Comparison of ENCODE assay signal across 6 cellular contexts in genomic region chr1:155893389-155894142, GRCh38. TPM values are rescaled to one million over a fixed set of nuclear protein-coding genes. Genes with fewer than 3 reads are reported as not detected.
DNase-seq lines count a peak whose midpoint lies in the region; ATAC-seq lines count a peak whose summit lies in the region.

No MANE protein-coding gene starts in this region.

- peak overlapping the region in 7 of 10 donors; percentile 11 to 59 (median 29) for H3K4me3 Mint-ChIP-seq in naive thymus-derived CD4-positive, alpha-beta T cell

- no peaks in the 10 kb centered on the region for H3K27me3 Mint-ChIP-seq in naive thymus-derived CD4-positive, alpha-beta T cell

- CTCF ChIA-PET in naive thymus-derived CD4-positive, alpha-beta T cell (lab: Charles Lee): no interaction called here

- intact Hi-C loops in naive thymus-derived CD4-positive, alpha-beta T cell (cut with micrococcal nuclease): loop anchor here (1.0 kb wide), 2 partner anchors 18 to 36 kb away; partner anchors contain the start of genes GON4L (in 1 of the 2) and RIT1 (in 1 of the 2)

- H3K9me3 Mint-ChIP-seq in naive thymus-derived CD4-positive, alpha-beta T cell: no peaks in the 10 kb centered on the region

- no peak overlapping the region for H3K4me3 ChIP-seq in naive thymus-derived CD4-positive, alpha-beta T cell (ENCODE audit: low read length)

- peak overlapping the region; percentile 40 for H3K27ac ChIP-seq in angular gyrus (ENCODE audit: low read depth, low read length)
- H3K27ac ChIP-seq in naive thymus-derived CD4-positive, alpha-beta T cell (ENCODE audit: low read depth, low read length): peak overlapping the region; percentile 56

- H3K27me3 ChIP-seq in naive thymus-derived CD4-positive, alpha-beta T cell (ENCODE audit: control insufficient read depth in 2 of 2, insufficient read depth in 2 of 2, low read length in 2 of 2): no peaks in the 10 kb centered on the region

- POLR2A ChIA-PET in naive thymus-derived CD4-positive, alpha-beta T cell (lab: Charles Lee): interaction anchor here (0.6 to 1.5 kb wide), 8 partner anchors 9 to 657 kb away, joined by 3 to 6 read pairs (median 3); partner anchors contain the start of genes GON4L, KHDC4, PMF1 and SYT11

- H3K9me3 ChIP-seq in naive thymus-derived CD4-positive, alpha-beta T cell (ENCODE audit: control insufficient read depth in 2 of 3, low read length in 3 of 3): no peaks in the 10 kb centered on the region

- H3K36me3 ChIP-seq in naive thymus-derived CD4-positive, alpha-beta T cell (ENCODE audit: control insufficient read depth in 2 of 3, insufficient read depth in 3 of 3, low read length in 3 of 3): peaks cover 0 to 13% (median 1%) of the 10 kb centered on the region in 3 experiments

- ATAC-seq in naive thymus-derived CD4-positive, alpha-beta T cell: peak; percentile 88

- DNase-seq in HPDE6-E6E7 (ENCODE audit: extremely low spot score): peak; percentile 74
- peak in 7 of 9 donors; percentile 38 to 61 (median 46) for DNase-seq in naive thymus-derived CD4-positive, alpha-beta T cell
- DNase-seq in DMS 273 (lab: John Stamatoyannopoulos, UW; ENCODE audit: unreplicated experiment): no peak
- no peak for DNase-seq in DMS153 (lab: John Stamatoyannopoulos, UW)
- DNase-seq in NCI-H187 (lab: John Stamatoyannopoulos, UW): no peak

- H3K27ac Mint-ChIP-seq in naive thymus-derived CD4-positive, alpha-beta T cell: peak overlapping the region; percentile 72 to 91 (median 85)

- H3K4me1 ChIP-seq in naive thymus-derived CD4-positive, alpha-beta T cell (ENCODE audit: control insufficient read depth in 2 of 2, insufficient read depth in 2 of 2, low read length in 2 of 2): peaks cover 4 to 13% of the 10 kb centered on the region in 2 donors

- H3K36me3 Mint-ChIP-seq in naive thymus-derived CD4-positive, alpha-beta T cell: peaks cover 0 to 10% (median 7%) of the 10 kb centered on the region in 5 donors

- H3K4me1 Mint-ChIP-seq in naive thymus-derived CD4-positive, alpha-beta T cell: peaks cover 9 to 19% (median 16%) of the 10 kb centered on the region in 7 donors

RNA-seq across cellular contexts. Expression of gene RIT1, which starts 17.6 kb away (rescaled TPM):
- total RNA-seq in naive thymus-derived CD4-positive, alpha-beta T cell: 10 to 100 TPM; 34.0 to 83.9 (median 41.4) TPM
- polyA plus RNA-seq in naive thymus-derived CD4-positive, alpha-beta T cell: 10 to 100 TPM; 19.1 to 19.7 TPM

RNA-seq across cellular contexts. Expression of gene SYT11, which starts 34.2 kb away (rescaled TPM):
- total RNA-seq in naive thymus-derived CD4-positive, alpha-beta T cell: 10 to 100 TPM in 2 of 5 experiments, 1 to 10 TPM in 3; 1.4 to 22.9 (median 2.7) TPM
- under 1 TPM; 0.39 to 0.48 TPM for polyA plus RNA-seq in naive thymus-derived CD4-positive, alpha-beta T cell

RNA-seq across cellular contexts. Expression of gene GON4L, which starts 36.6 kb away (rescaled TPM):
- total RNA-seq in naive thymus-derived CD4-positive, alpha-beta T cell: 100 to 1,000 TPM in 4 of 5 experiments, 10 to 100 TPM in 1; 87.2 to 138 (median 106) TPM
- 10 to 100 TPM; 25.4 to 40.5 TPM for polyA plus RNA-seq in naive thymus-derived CD4-positive, alpha-beta T cell

RNA-seq across cellular contexts. Expression of gene KHDC4, which starts 40.6 kb away (rescaled TPM):
- 100 to 1,000 TPM in 2 of 5 experiments, 10 to 100 TPM in 3; 64.6 to 117 (median 79.8) TPM for total RNA-seq in naive thymus-derived CD4-positive, alpha-beta T cell
- 1 to 10 TPM; 8.1 to 9.3 TPM for polyA plus RNA-seq in naive thymus-derived CD4-positive, alpha-beta T cell

RNA-seq across cellular contexts. Expression of gene RXFP4, which starts 47.9 kb away (rescaled TPM):
- total RNA-seq in naive thymus-derived CD4-positive, alpha-beta T cell: not detected
- 1 to 10 TPM in 1 of 2 donors, under 1 TPM in 1; 0.60 to 1.3 TPM for polyA plus RNA-seq in naive thymus-derived CD4-positive, alpha-beta T cell

Comparison
In these comparisons a context has a peak if more than half of its experiments do, and no peak if none do; other contexts are left out.
1. DNase-seq: peak in HPDE6-E6E7 (single experiment) and naive thymus-derived CD4-positive, alpha-beta T cell (7 of 9); none in DMS 273 (single experiment), DMS153 (single experiment) and NCI-H187 (0 of 2).